ENCODE assay signal across 13 cellular contexts in the genomic region with DNA sequence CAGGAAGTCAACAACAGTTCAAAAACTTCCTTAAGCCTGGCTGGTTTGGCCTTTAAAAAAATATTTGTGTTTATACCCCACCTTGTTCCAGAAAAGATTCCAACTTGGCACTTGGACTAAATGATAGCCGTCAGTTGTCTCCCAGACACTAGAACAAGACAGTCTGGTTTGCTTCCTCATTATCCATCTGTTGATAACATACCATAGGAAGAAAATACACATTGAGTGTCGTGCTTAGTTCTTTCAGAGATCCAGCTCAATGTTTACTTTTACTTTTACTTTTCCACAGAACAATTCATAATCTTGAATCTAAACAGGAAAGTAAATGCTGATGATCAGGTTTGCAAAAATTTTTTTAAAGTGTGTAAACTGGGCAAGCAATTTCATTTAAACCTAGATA. TPM values are rescaled to one million over a fixed set of nuclear protein-coding genes. Genes with fewer than 3 reads are reported as not detected.
DNase-seq lines count a peak whose midpoint lies in the region; ATAC-seq, FAIRE-seq and TF ChIP-seq lines count a peak whose summit lies in the region.
"Had no signal": no experiment of that assay in that cellular context is flagged by ENCODE, and none has a peak within 500 bp of the region (broad histone marks: within the 10 kb centered on the region; RNA-seq: fewer than 3 reads in every experiment).

No MANE protein-coding gene starts in this region.

- WGBS in adrenal gland, 4 donors, result 46 to 59% (median 55%) methylated on average over 2 of the region's 2 CpGs

- H3K9ac ChIP-seq in Loucy (ENCODE audit: low read depth, low read length, poor library complexity, severe bottlenecking) (no peak overlapping the region), astrocyte (ENCODE audit: low read length) (no peak overlapping the region)

- no peaks in the 10 kb centered on the region for H3K27me3 Mint-ChIP-seq in astrocyte (ENCODE audit: low read depth, unreplicated experiment)
- no peaks in the 10 kb centered on the region for H3K27me3 Mint-ChIP-seq in naive thymus-derived CD8-positive, alpha-beta T cell

- no peak overlapping the region for H3K4me3 Mint-ChIP-seq in astrocyte (ENCODE audit: unreplicated experiment)
- H3K4me3 Mint-ChIP-seq in naive thymus-derived CD8-positive, alpha-beta T cell, result peak overlapping the region in 2 of 10 donors; percentile 29 to 44

- no peaks in the 10 kb centered on the region for H3K9me3 Mint-ChIP-seq in astrocyte (ENCODE audit: unreplicated experiment)
- H3K9me3 Mint-ChIP-seq in naive thymus-derived CD8-positive, alpha-beta T cell, result no peaks in the 10 kb centered on the region

- POLR2A ChIA-PET in naive thymus-derived CD8-positive, alpha-beta T cell (lab: Charles Lee), result interaction anchor here (0.6 kb wide), 1 partner anchor 447 kb away, joined by 3 read pairs; no protein-coding TSS in a partner anchor

- H4K20me1 ChIP-seq in Loucy (ENCODE audit: insufficient read depth, low read length, poor library complexity, severe bottlenecking), result peaks cover under 1% of the 10 kb centered on the region
- H4K20me1 ChIP-seq in astrocyte (ENCODE audit: insufficient read depth, low read length), result peaks cover 3% of the 10 kb centered on the region

- H2AFZ ChIP-seq in Loucy (ENCODE audit: low read length) (peak overlapping the region; percentile 14; the same call in 1 of the 2 replicates), astrocyte (ENCODE audit: low read depth, low read length) (peak overlapping the region; percentile 46)

- H3K27ac Mint-ChIP-seq in astrocyte (ENCODE audit: unreplicated experiment), result no peak overlapping the region
- peak overlapping the region in 7 of 10 donors; percentile 2 to 82 (median 40) for H3K27ac Mint-ChIP-seq in naive thymus-derived CD8-positive, alpha-beta T cell

- DNase-seq in DMS53 (lab: John Stamatoyannopoulos, UW) (peak; percentile 64), astrocyte (ENCODE audit: low read depth) (no peak), NCI-H1048 (lab: John Stamatoyannopoulos, UW) (no peak), foreskin melanocyte (no peak), adrenal gland (no peak)
- no peak for DNase-seq in naive thymus-derived CD8-positive, alpha-beta T cell
- DNase-seq: activated naive CD4-positive, alpha-beta T cell treated with Interleukin-2 at 50 U/mL for 16 hours; NCI-H446; stimulated activated CD8-positive, alpha-beta memory T cell treated with anti-CD3 and anti-CD28 coated beads, Interleukin-4, amount 100 ng/mL, for 48 hours; T1000 had no signal

- peaks cover 21% of the 10 kb centered on the region for H3K79me2 ChIP-seq in Loucy (ENCODE audit: insufficient read depth, low read length)
- H3K79me2 ChIP-seq in astrocyte (ENCODE audit: insufficient read depth, low read length), result peaks cover 27% of the 10 kb centered on the region

- no peak overlapping the region for H3K27ac ChIP-seq in astrocyte (ENCODE audit: low read depth, low read length)
- peak overlapping the region in 2 of 5 donors; percentile 0 to 46 for H3K27ac ChIP-seq in adrenal gland

- H3K4me3 ChIP-seq in Loucy (ENCODE audit: low read length, poor library complexity, severe bottlenecking) (no peak overlapping the region), astrocyte (ENCODE audit: insufficient read depth, low read depth, low read length) (no peak overlapping the region), adrenal gland (no peak overlapping the region)

- H3K36me3 ChIP-seq in Loucy (ENCODE audit: insufficient read depth, low read length), result no peaks in the 10 kb centered on the region
- no peaks in the 10 kb centered on the region for H3K36me3 ChIP-seq in astrocyte (ENCODE audit: insufficient read depth, low read length)
- no peaks in the 10 kb centered on the region for H3K36me3 ChIP-seq in adrenal gland (replicated peaks in 1 of 2)

- H3K4me1 ChIP-seq in Loucy (ENCODE audit: insufficient read depth, low read length, poor library complexity, severe bottlenecking), result peaks cover 32% of the 10 kb centered on the region
- peaks cover 5% of the 10 kb centered on the region for H3K4me1 ChIP-seq in astrocyte (ENCODE audit: insufficient read depth, low read length)
- peaks cover 6 to 11% of the 10 kb centered on the region in 2 donors for H3K4me1 ChIP-seq in adrenal gland (replicated peaks in 1 of 2)

- no peaks in the 10 kb centered on the region for H3K9me2 ChIP-seq in Loucy (replicated peaks; ENCODE audit: low read depth, low read length)

- TF ChIP-seq CTCF in Loucy (conservative IDR thresholded peaks at IDR 0.05; ENCODE audit: low read length), result no peak
- no peak for TF ChIP-seq CTCF in astrocyte (IDR thresholded peaks at IDR 0.05; ENCODE audit: insufficient read depth, low read depth, low read length)
- TF ChIP-seq CTCF in adrenal gland (IDR thresholded peaks at IDR 0.05), result no peak

- FAIRE-seq in astrocyte (lab: Jason Lieb, UNC), result no peak
- FAIRE-seq: G401.6 had no signal

- intact Hi-C loops in adrenal gland (cut with DNase I), result no loop called here

- no peaks in the 10 kb centered on the region for H3K36me3 Mint-ChIP-seq in astrocyte (ENCODE audit: low read depth, unreplicated experiment)
- peaks cover 0 to 6% (median 2%) of the 10 kb centered on the region in 3 donors for H3K36me3 Mint-ChIP-seq in naive thymus-derived CD8-positive, alpha-beta T cell

- H3K27me3 ChIP-seq in Loucy (ENCODE audit: insufficient read depth, low read length, poor library complexity, severe bottlenecking) (no peaks in the 10 kb centered on the region), astrocyte (ENCODE audit: insufficient read depth, low read length) (no peaks in the 10 kb centered on the region), adrenal gland (no peaks in the 10 kb centered on the region)

- H3K9me3 ChIP-seq in Loucy (ENCODE audit: insufficient read depth, low read depth, low read length) (no peaks in the 10 kb centered on the region), astrocyte (ENCODE audit: insufficient read depth, low read depth, low read length) (no peaks in the 10 kb centered on the region), adrenal gland (replicated peaks in 1 of 3) (no peaks in the 10 kb centered on the region)

- no peak for ATAC-seq in naive thymus-derived CD8-positive, alpha-beta T cell
- no peak for ATAC-seq in HG03135 (IDR thresholded peaks at IDR 0.05; ENCODE audit: unreplicated experiment)

- no peak for TF ChIP-seq POLR2A in adrenal gland (IDR thresholded peaks at IDR 0.05)

- H3K4me2 ChIP-seq in Loucy (ENCODE audit: low read depth, low read length, poor library complexity, severe bottlenecking), result no peak overlapping the region
- peak overlapping the region; percentile 15 for H3K4me2 ChIP-seq in astrocyte (ENCODE audit: low read length)

- no peaks in the 10 kb centered on the region for H3F3A ChIP-seq in Loucy (ENCODE audit: low read depth)

- H3K4me1 Mint-ChIP-seq in astrocyte (ENCODE audit: low read depth, unreplicated experiment), result peaks cover 10% of the 10 kb centered on the region
- H3K4me1 Mint-ChIP-seq in naive thymus-derived CD8-positive, alpha-beta T cell, result peaks cover 18 to 51% (median 41%) of the 10 kb centered on the region in 4 donors

RNA-seq across cellular contexts. Expression of a gene that starts 2.4 kb away (rescaled TPM):
- total RNA-seq in astrocyte (17.5 and 17.9 TPM in 2 replicates), adrenal gland (10 to 100 TPM; 15.3 to 33.1 (median 19.0) TPM)
- total RNA-seq in naive thymus-derived CD8-positive, alpha-beta T cell, result 10 to 100 TPM; 12.7 to 13.5 TPM
- polyA plus RNA-seq in naive thymus-derived CD8-positive, alpha-beta T cell, result 1 to 10 TPM; 3.9 to 9.6 (median 4.1) TPM
- polyA plus RNA-seq in adrenal gland, result 10 to 100 TPM; 15.1 to 27.5 (median 18.0) TPM
